Comparison of ENCODE assay signal across 1 cellular context in genomic region chr2:68943581-68944568, GRCh38.
A peak's percentile ranks its signal among the peaks of the same experiment; 100 is the strongest.
TF ChIP-seq lines count a peak whose summit lies in the region.

No MANE protein-coding gene starts in this region.

TF ChIP-seq in HepG2, 621 proteins besides CTCF, POLR2A, EP300 and RAD21 (continued from another document and continues in another):
- TF ChIP-seq ZNF142 (CRISPR knock-in tag; IDR thresholded peaks at IDR 0.05) (no peak), FOXO1 (CRISPR knock-in tag; IDR thresholded peaks at IDR 0.05) (peak; percentile 24; the same call in 1 of the 2 replicates), SOX6 (IDR thresholded peaks at IDR 0.05) (no peak), SOX6 (CRISPR knock-in tag; IDR thresholded peaks at IDR 0.05) (no peak), BRCA1 (CRISPR knock-in tag; IDR thresholded peaks at IDR 0.05) (no peak), ZNF784 (CRISPR knock-in tag; IDR thresholded peaks at IDR 0.05; ENCODE audit: borderline replicate concordance) (no peak), GATA4 (IDR thresholded peaks at IDR 0.05; ENCODE audit: borderline replicate concordance, low read depth) (no peak), MIXL1 (CRISPR knock-in tag; IDR thresholded peaks at IDR 0.05) (peak; percentile 27; the same call in 1 of the 2 replicates), RERE (CRISPR knock-in tag; IDR thresholded peaks at IDR 0.05; ENCODE audit: low read depth) (no peak), GPN1 (CRISPR knock-in tag; IDR thresholded peaks at IDR 0.05; ENCODE audit: borderline replicate concordance) (no peak), MTA1 (CRISPR knock-in tag; IDR thresholded peaks at IDR 0.05; ENCODE audit: borderline replicate concordance) (peak; percentile 66; the same call in 1 of the 2 replicates), MLXIP (CRISPR knock-in tag; IDR thresholded peaks at IDR 0.05; ENCODE audit: borderline replicate concordance) (no peak), CCDC6 (CRISPR knock-in tag; IDR thresholded peaks at IDR 0.05) (peak; percentile 69; the same call in 1 of the 2 replicates), TARDBP (CRISPR knock-in tag; IDR thresholded peaks at IDR 0.05) (0 out of 2 replicates have a peak, but pooled peaks have one; percentile 39), ZNF567 (CRISPR knock-in tag; IDR thresholded peaks at IDR 0.05; ENCODE audit: borderline replicate concordance) (peak; percentile 68; the same call in 1 of the 2 replicates), ZNF782 (CRISPR knock-in tag; IDR thresholded peaks at IDR 0.05; ENCODE audit: borderline replicate concordance) (0 out of 2 replicates have a peak, but pooled peaks have one; percentile 40), TEAD3 (CRISPR knock-in tag; optimal IDR thresholded peaks at IDR 0.05; ENCODE audit: borderline replicate concordance) (peak; percentile 21), TFDP1 (CRISPR knock-in tag; IDR thresholded peaks at IDR 0.05; ENCODE audit: borderline replicate concordance) (no peak), RBAK (CRISPR knock-in tag; IDR thresholded peaks at IDR 0.05) (no peak), MIER3 (CRISPR knock-in tag; IDR thresholded peaks at IDR 0.05; ENCODE audit: borderline replicate concordance) (0 out of 2 replicates have a peak, but pooled peaks have one; percentile 25), ZNF256 (CRISPR knock-in tag; conservative IDR thresholded peaks at IDR 0.05) (no peak), STAT6 (CRISPR knock-in tag; IDR thresholded peaks at IDR 0.05; ENCODE audit: borderline replicate concordance) (0 out of 2 replicates have a peak, but pooled peaks have one; percentile 62), SMC3 (IDR thresholded peaks at IDR 0.05; ENCODE audit: low read length) (peak; percentile 80), SSRP1 (CRISPR knock-in tag; IDR thresholded peaks at IDR 0.05) (no peak), RFX1 (IDR thresholded peaks at IDR 0.05) (no peak), ZBTB4 (CRISPR knock-in tag; IDR thresholded peaks at IDR 0.05; ENCODE audit: borderline replicate concordance) (0 out of 2 replicates have a peak, but pooled peaks have one; percentile 72)
